Comparison of ENCODE assay signal across 12 cellular contexts in genomic region chr17:81364278-81365147, GRCh38. TPM values are rescaled to one million over a fixed set of nuclear protein-coding genes. Genes with fewer than 3 reads are reported as not detected.
DNase-seq lines count a peak whose midpoint lies in the region; ATAC-seq and TF ChIP-seq lines count a peak whose summit lies in the region.
"Had no signal": no experiment of that assay in that cellular context is flagged by ENCODE, and none has a peak within 500 bp of the region (broad histone marks: within the 10 kb centered on the region; RNA-seq: fewer than 3 reads in every experiment).

No MANE protein-coding gene starts in this region.

- H3K36me3 ChIP-seq in CD8-positive, alpha-beta T cell (ENCODE audit: insufficient read depth, low read length): no peaks in the 10 kb centered on the region
- no peaks in the 10 kb centered on the region for H3K36me3 ChIP-seq in gastroesophageal sphincter
- H3K36me3 ChIP-seq: cardiac muscle cell, MG63 had no signal

- H3K4me1 ChIP-seq in CD8-positive, alpha-beta T cell (ENCODE audit: insufficient read depth, low read length): peaks cover 18% of the 10 kb centered on the region
- H3K4me1 ChIP-seq in gastroesophageal sphincter: peaks cover 0 to 31% (median 18%) of the 10 kb centered on the region in 3 donors

- H3K9me3 ChIP-seq in CD8-positive, alpha-beta T cell (ENCODE audit: low read length): no peaks in the 10 kb centered on the region
- no peaks in the 10 kb centered on the region for H3K9me3 ChIP-seq in gastroesophageal sphincter
- H3K9me3 ChIP-seq: MG63 had no signal

- no peaks in the 10 kb centered on the region for H3K9me3 Mint-ChIP-seq in CD8-positive, alpha-beta T cell
- no peaks in the 10 kb centered on the region for H3K9me3 Mint-ChIP-seq in WTC11
- no peaks in the 10 kb centered on the region for H3K9me3 Mint-ChIP-seq in activated CD4-positive, alpha-beta T cell treated with anti-CD3 and anti-CD28 coated beads, Interleukin-2, amount 10 ng/mL, durations not matched to agents 24 days and 14 days
- H3K9me3 Mint-ChIP-seq: activated T-helper 1 cell treated with anti-CD3 and anti-CD28 coated beads, Interleukin-12 subunit alpha, Interleukin-12 subunit beta, Interleukin-2, Interleukin-4 antibody, amounts not matched to agents 30 ng/mL and 10 ng/mL and 1 ng/mL, durations not matched to agents 14 hours and 24 hours and 36 hours had no signal

- H3K27ac Mint-ChIP-seq in CD8-positive, alpha-beta T cell: no peak overlapping the region
- H3K27ac Mint-ChIP-seq in WTC11: no peak overlapping the region; the same call in 1 of the 2 replicates
- no peak overlapping the region for H3K27ac Mint-ChIP-seq in activated CD4-positive, alpha-beta T cell treated with anti-CD3 and anti-CD28 coated beads, Interleukin-2, amount 10 ng/mL, durations not matched to agents 24 days and 14 days
- H3K27ac Mint-ChIP-seq: activated T-helper 1 cell treated with anti-CD3 and anti-CD28 coated beads, Interleukin-12 subunit alpha, Interleukin-12 subunit beta, Interleukin-2, Interleukin-4 antibody, amounts not matched to agents 30 ng/mL and 10 ng/mL and 1 ng/mL, durations not matched to agents 14 hours and 24 hours and 36 hours had no signal

- peaks cover 38% of the 10 kb centered on the region for H3K27me3 Mint-ChIP-seq in CD8-positive, alpha-beta T cell (ENCODE audit: low read depth)
- peaks cover 26% of the 10 kb centered on the region for H3K27me3 Mint-ChIP-seq in WTC11 (ENCODE audit: low read depth)
- H3K27me3 Mint-ChIP-seq in activated CD4-positive, alpha-beta T cell treated with anti-CD3 and anti-CD28 coated beads, Interleukin-2, amount 10 ng/mL, durations not matched to agents 24 days and 14 days: peaks cover 37% of the 10 kb centered on the region

- ATAC-seq in CD8-positive, alpha-beta T cell: no peak
- ATAC-seq in WTC11: peak; percentile 14; the same call in 1 of the 2 replicates
- no peak for ATAC-seq in gastroesophageal sphincter
- ATAC-seq in HG03159 (IDR thresholded peaks at IDR 0.05; ENCODE audit: unreplicated experiment): no peak

- H3K4me1 Mint-ChIP-seq in CD8-positive, alpha-beta T cell (ENCODE audit: low read depth): peaks cover 17% of the 10 kb centered on the region
- H3K4me1 Mint-ChIP-seq in WTC11: peaks cover 6% of the 10 kb centered on the region
- H3K4me1 Mint-ChIP-seq in activated CD4-positive, alpha-beta T cell treated with anti-CD3 and anti-CD28 coated beads, Interleukin-2, amount 10 ng/mL, durations not matched to agents 24 days and 14 days: peaks cover 9% of the 10 kb centered on the region

- CTCF ChIA-PET in CD8-positive, alpha-beta T cell (lab: Charles Lee): interaction anchor here (0.5 to 1.0 kb wide), 2 partner anchors 119 to 906 kb away, joined by 3 to 4 read pairs; no protein-coding TSS in a partner anchor
- CTCF ChIA-PET in WTC11 (lab: Charles Lee): interaction anchor here (0.6 to 1.6 kb wide), 8 partner anchors 30 to 229 kb away, joined by 3 to 7 read pairs (median 4); partner anchors contain the start of gene BAHCC1

- no peak overlapping the region for H3K27ac ChIP-seq in CD8-positive, alpha-beta T cell (ENCODE audit: low read depth, low read length)
- H3K27ac ChIP-seq in gastroesophageal sphincter: peak overlapping the region in 3 of 4 donors; percentile 57 to 92 (median 81)
- H3K27ac ChIP-seq: cardiac muscle cell had no signal

- H3K36me3 Mint-ChIP-seq in CD8-positive, alpha-beta T cell: no peaks in the 10 kb centered on the region
- H3K36me3 Mint-ChIP-seq in WTC11: no peaks in the 10 kb centered on the region
- H3K36me3 Mint-ChIP-seq in activated CD4-positive, alpha-beta T cell treated with anti-CD3 and anti-CD28 coated beads, Interleukin-2, amount 10 ng/mL, durations not matched to agents 24 days and 14 days (ENCODE audit: low read depth): no peaks in the 10 kb centered on the region

- DNase-seq in CD8-positive, alpha-beta T cell: no peak
- DNase-seq in WTC11 (ENCODE audit: low spot score) (no peak), retinal pigment epithelial cell (ENCODE audit: low read depth) (no peak), DMS 273 treated with DMSO at 0.1 percent for 48 hours (lab: John Stamatoyannopoulos, UW) (no peak)
- DNase-seq in activated CD4-positive, alpha-beta T cell treated with anti-CD3 and anti-CD28 coated beads, Interleukin-2, amount 10 ng/mL, durations not matched to agents 24 days and 14 days: no peak
- DNase-seq in activated CD4-positive, alpha-beta T cell treated with anti-CD3 and anti-CD28 coated beads for 1 hour: no peak
- DNase-seq: MG63, NCI-H446 had no signal

- TF ChIP-seq POLR2A in gastroesophageal sphincter (IDR thresholded peaks at IDR 0.05): no peak

- no peak for TF ChIP-seq EP300 in gastroesophageal sphincter (IDR thresholded peaks at IDR 0.05)

- peak overlapping the region; percentile 57 for H3K4me3 Mint-ChIP-seq in CD8-positive, alpha-beta T cell
- peak overlapping the region; percentile 44 for H3K4me3 Mint-ChIP-seq in WTC11
- no peak overlapping the region for H3K4me3 Mint-ChIP-seq in activated CD4-positive, alpha-beta T cell treated with anti-CD3 and anti-CD28 coated beads, Interleukin-2, amount 10 ng/mL, durations not matched to agents 24 days and 14 days
- H3K4me3 Mint-ChIP-seq: activated T-helper 1 cell treated with anti-CD3 and anti-CD28 coated beads, Interleukin-12 subunit alpha, Interleukin-12 subunit beta, Interleukin-2, Interleukin-4 antibody, amounts not matched to agents 30 ng/mL and 10 ng/mL and 1 ng/mL, durations not matched to agents 14 hours and 24 hours and 36 hours had no signal

- H3K4me3 ChIP-seq in CD8-positive, alpha-beta T cell (ENCODE audit: low read depth, low read length): no peak overlapping the region
- peak overlapping the region in 1 of 2 donors; percentile 47 for H3K4me3 ChIP-seq in gastroesophageal sphincter
- H3K4me3 ChIP-seq in retinal pigment epithelial cell (ENCODE audit: low read length): peak overlapping the region; percentile 40
- H3K4me3 ChIP-seq: cardiac muscle cell, MG63 had no signal

- WGBS in gastroesophageal sphincter (ENCODE audit: low coverage in 1 of 2), 2 donors: 40% methylated on average over 1 of the region's 26 CpGs; no CpG with 5 or more reads in 1 of the 2 donors

- intact Hi-C loops in CD8-positive, alpha-beta T cell (cut with DNase I, micrococcal nuclease): no loop called here
- intact Hi-C loops in activated CD4-positive, alpha-beta T cell treated with anti-CD3 and anti-CD28 coated beads, Interleukin-2, amount 10 ng/mL, durations not matched to agents 24 days and 14 days (cut with micrococcal nuclease): no loop called here

- POLR2A ChIA-PET in CD8-positive, alpha-beta T cell (lab: Charles Lee): no interaction called here
- POLR2A ChIA-PET in WTC11 (lab: Charles Lee): no interaction called here

- peaks cover 21% of the 10 kb centered on the region for H3K27me3 ChIP-seq in CD8-positive, alpha-beta T cell (ENCODE audit: insufficient read depth, low read length)
- H3K27me3 ChIP-seq in gastroesophageal sphincter: no peaks in the 10 kb centered on the region
- H3K27me3 ChIP-seq: cardiac muscle cell, MG63 had no signal

- no peak for TF ChIP-seq CTCF in CD8-positive, alpha-beta T cell (IDR thresholded peaks at IDR 0.05)
- TF ChIP-seq CTCF in WTC11 (IDR thresholded peaks at IDR 0.05) (no peak), gastroesophageal sphincter (IDR thresholded peaks at IDR 0.05) (no peak), retinal pigment epithelial cell (conservative IDR thresholded peaks at IDR 0.05; ENCODE audit: low read depth, low read length) (no peak)

TF ChIP-seq in WTC11, 78 proteins besides CTCF, POLR2A, EP300 and RAD21 (continues in another document):
- TF ChIP-seq USF2 (CRISPR knock-in tag; IDR thresholded peaks at IDR 0.05): no peak
- no peak for TF ChIP-seq CREM (CRISPR knock-in tag; IDR thresholded peaks at IDR 0.05)
- no peak for TF ChIP-seq ELF4 (CRISPR knock-in tag; IDR thresholded peaks at IDR 0.05; ENCODE audit: low read depth)
- TF ChIP-seq JAZF1 (CRISPR knock-in tag; IDR thresholded peaks at IDR 0.05): no peak
- TF ChIP-seq ARID4B (CRISPR knock-in tag; IDR thresholded peaks at IDR 0.05; ENCODE audit: borderline replicate concordance): no peak

RNA-seq across cellular contexts. Expression of gene BAHCC1, which starts 30.7 kb away (rescaled TPM):
- under 1 TPM; 0.08 to 0.24 TPM for total RNA-seq in CD8-positive, alpha-beta T cell
- total RNA-seq in WTC11 (2021) (17.1 to 29.8 TPM (median 21.5 TPM) in 3 replicates), gastroesophageal sphincter (10 to 100 TPM; 17.5 to 34.3 (median 19.5) TPM)
- total RNA-seq in activated CD4-positive, alpha-beta T cell treated with anti-CD3 and anti-CD28 coated beads, Interleukin-2, amount 10 ng/mL, durations not matched to agents 24 days and 14 days: 0.05 TPM in 1 of 2 replicates, not detected in the other

Comparison
In these comparisons a context has a peak if more than half of its experiments do, and no peak if none do; other contexts are left out.
1. RNA of gene BAHCC1, which starts 30.7 kb away (total RNA-seq): 17.1 to 29.8 TPM in WTC11 and 17.5 to 34.3 TPM in gastroesophageal sphincter; 0.08 to 0.24 TPM in CD8-positive, alpha-beta T cell and 0.05 TPM in activated CD4-positive, alpha-beta T cell treated with anti-CD3 and anti-CD28 coated beads, Interleukin-2, amount 10 ng/mL, durations not matched to agents 24 days and 14 days; every median in the first group is over 10 times any median in the second.